Comparison of ENCODE assay signal across 22 cellular contexts in genomic region chr11:18490736-18491485, GRCh38. TPM values are rescaled to one million over a fixed set of nuclear protein-coding genes. Genes with fewer than 3 reads are reported as not detected.
DNase-seq lines count a peak whose midpoint lies in the region; ATAC-seq and TF ChIP-seq lines count a peak whose summit lies in the region.
"Had no signal": no experiment of that assay in that cellular context is flagged by ENCODE, and none has a peak within 500 bp of the region (broad histone marks: within the 10 kb centered on the region; RNA-seq: fewer than 3 reads in every experiment).

No MANE protein-coding gene starts in this region.

- H3K27ac Mint-ChIP-seq in Calu3 (ENCODE audit: unreplicated experiment) = peak overlapping the region; percentile 75
- H3K27ac Mint-ChIP-seq in activated T-helper 2 cell treated with anti-CD3 and anti-CD28 coated beads, Interferon-gamma antibody, Interleukin-2, Interleukin-4, amounts not matched to agents 10 μg/mL and 5 μg/mL and 100 μg/mL, durations not matched to agents 14 hours and 24 hours and 36 hours = peak overlapping the region; percentile 61
- H3K27ac Mint-ChIP-seq in glutamatergic neuron (ENCODE audit: unreplicated experiment) = no peak overlapping the region

- no peak for ATAC-seq in GM21367 (IDR thresholded peaks at IDR 0.05; ENCODE audit: unreplicated experiment)
- no peak for ATAC-seq in GM19452 (IDR thresholded peaks at IDR 0.05; ENCODE audit: unreplicated experiment)
- ATAC-seq: gastroesophageal sphincter, GM12878 had no signal

- no peak overlapping the region for H3K27ac ChIP-seq in vagina
- H3K27ac ChIP-seq: gastroesophageal sphincter, SJCRH30 had no signal

- TF ChIP-seq CTCF in Calu3 (IDR thresholded peaks at IDR 0.05; ENCODE audit: unreplicated experiment) (no peak), glutamatergic neuron (IDR thresholded peaks at IDR 0.05; ENCODE audit: partially characterized antibody, unreplicated experiment) (no peak), vagina (IDR thresholded peaks at IDR 0.05) (no peak)

- H3K4me1 Mint-ChIP-seq in Calu3 (ENCODE audit: low read depth, unreplicated experiment) (peaks cover 45% of the 10 kb centered on the region), glutamatergic neuron (ENCODE audit: low read depth, unreplicated experiment) (no peaks in the 10 kb centered on the region)
- H3K4me1 Mint-ChIP-seq in activated T-helper 2 cell treated with anti-CD3 and anti-CD28 coated beads, Interferon-gamma antibody, Interleukin-2, Interleukin-4, amounts not matched to agents 10 μg/mL and 5 μg/mL and 100 μg/mL, durations not matched to agents 14 hours and 24 hours and 36 hours (ENCODE audit: low read depth) = peaks cover 2% of the 10 kb centered on the region

- H3K4me3 Mint-ChIP-seq in Calu3 (ENCODE audit: low read depth, unreplicated experiment) (peak overlapping the region; percentile 54), glutamatergic neuron (ENCODE audit: unreplicated experiment) (no peak overlapping the region)
- no peak overlapping the region for H3K4me3 Mint-ChIP-seq in activated T-helper 2 cell treated with anti-CD3 and anti-CD28 coated beads, Interferon-gamma antibody, Interleukin-2, Interleukin-4, amounts not matched to agents 10 μg/mL and 5 μg/mL and 100 μg/mL, durations not matched to agents 14 hours and 24 hours and 36 hours (ENCODE audit: low read depth)

- BruUV-seq in Calu3 (replicated peaks; lab: Mats Ljungman, UMichigan) = no TSS peak

- H3K27me3 Mint-ChIP-seq in Calu3 (ENCODE audit: unreplicated experiment) = no peaks in the 10 kb centered on the region
- H3K27me3 Mint-ChIP-seq in activated T-helper 2 cell treated with anti-CD3 and anti-CD28 coated beads, Interferon-gamma antibody, Interleukin-2, Interleukin-4, amounts not matched to agents 10 μg/mL and 5 μg/mL and 100 μg/mL, durations not matched to agents 14 hours and 24 hours and 36 hours (ENCODE audit: low read depth) = no peaks in the 10 kb centered on the region
- H3K27me3 Mint-ChIP-seq in glutamatergic neuron (ENCODE audit: unreplicated experiment) = no peaks in the 10 kb centered on the region

- H3K36me3 ChIP-seq in vagina = peaks cover 0 to 22% of the 10 kb centered on the region in 2 donors

- no peaks in the 10 kb centered on the region for H3K27me3 ChIP-seq in vagina
- H3K27me3 ChIP-seq: gastroesophageal sphincter, SJCRH30 had no signal

- no peak overlapping the region for H3K4me3 ChIP-seq in vagina
- H3K4me3 ChIP-seq: gastroesophageal sphincter, GM12878, SJCRH30 had no signal

- H3K36me3 Mint-ChIP-seq in Calu3 (ENCODE audit: insufficient read depth, unreplicated experiment) (peaks cover 11% of the 10 kb centered on the region), glutamatergic neuron (ENCODE audit: unreplicated experiment) (no peaks in the 10 kb centered on the region)
- peaks cover 43% of the 10 kb centered on the region for H3K36me3 Mint-ChIP-seq in activated T-helper 2 cell treated with anti-CD3 and anti-CD28 coated beads, Interferon-gamma antibody, Interleukin-2, Interleukin-4, amounts not matched to agents 10 μg/mL and 5 μg/mL and 100 μg/mL, durations not matched to agents 14 hours and 24 hours and 36 hours (ENCODE audit: low read depth)

- CTCF ChIA-PET in Calu3 (lab: Charles Lee) = interaction anchor here (0.7 to 1.0 kb wide), 2 partner anchors 31 to 231 kb away, joined by 3 to 7 read pairs; no protein-coding TSS in a partner anchor

- H3K4me1 ChIP-seq in vagina = no peaks in the 10 kb centered on the region
- H3K4me1 ChIP-seq: gastroesophageal sphincter, SJCRH30 had no signal

- H3K9me3 Mint-ChIP-seq in Calu3 (ENCODE audit: low read depth, unreplicated experiment) = no peaks in the 10 kb centered on the region
- no peaks in the 10 kb centered on the region for H3K9me3 Mint-ChIP-seq in activated T-helper 2 cell treated with anti-CD3 and anti-CD28 coated beads, Interferon-gamma antibody, Interleukin-2, Interleukin-4, amounts not matched to agents 10 μg/mL and 5 μg/mL and 100 μg/mL, durations not matched to agents 14 hours and 24 hours and 36 hours
- H3K9me3 Mint-ChIP-seq in glutamatergic neuron (ENCODE audit: unreplicated experiment) = peaks cover 3% of the 10 kb centered on the region

- intact Hi-C loops in Calu3 (cut with micrococcal nuclease; ENCODE audit: unreplicated experiment) (loop anchor here (5.0 to 10.0 kb wide), 3 partner anchors 94 to 249 kb away; no protein-coding TSS in a partner anchor), vagina (cut with DNase I) (no loop called here)
- intact Hi-C loops in activated T-helper 2 cell treated with anti-CD3 and anti-CD28 coated beads, Interferon-gamma antibody, Interleukin-2, Interleukin-4, amounts not matched to agents 10 μg/mL and 5 μg/mL and 100 μg/mL, durations not matched to agents 14 hours and 24 hours and 36 hours (cut with micrococcal nuclease) = no loop called here

- no peak for TF ChIP-seq POLR2A in vagina (IDR thresholded peaks at IDR 0.05)

- H3K9me3 ChIP-seq in vagina = no peaks in the 10 kb centered on the region
- H3K9me3 ChIP-seq: gastroesophageal sphincter, SJCRH30 had no signal

- DNase-seq in Calu3 (peak; percentile 14), glutamatergic neuron (peak; percentile 33), renal cortical epithelial cell (ENCODE audit: low read depth) (peak; percentile 4), vagina (ENCODE audit: extremely low spot score in 2 of 2) (no peak)
- no peak for DNase-seq in activated T-helper 2 cell treated with anti-CD3 and anti-CD28 coated beads, Interferon-gamma antibody, Interleukin-2, Interleukin-4, amounts not matched to agents 10 μg/mL and 5 μg/mL and 100 μg/mL, durations not matched to agents 14 hours and 24 hours and 36 hours (ENCODE audit: low spot score)
- DNase-seq: activated CD4-positive, alpha-beta T cell treated with anti-CD3 and anti-CD28 coated beads for 1 hour; activated effector memory CD4-positive, alpha-beta T cell treated with anti-CD3 and anti-CD28 coated beads, Interleukin-2, amount 50 U/mL, for 16 hours; amniotic stem cell; GDM1; GOT3; mammary epithelial cell; MV-4-11; NCI-H2029 treated with DMSO at 0.1 percent for 48 hours; NCI-H524 treated with DMSO at 0.1 percent for 48 hours; SJCRH30; stimulated activated naive CD4-positive, alpha-beta T cell treated with Interleukin-2 at 50 U/mL for 16 hours; T-helper 2 cell had no signal

RNA-seq across cellular contexts. Expression of gene LDHAL6A, which starts 35.3 kb away (rescaled TPM):
- total RNA-seq in Calu3 (2022) (not detected in 2 replicates), glutamatergic neuron (ENCODE audit: unreplicated experiment) (not detected), renal cortical epithelial cell (not detected in 2 replicates), vagina (not detected)
- total RNA-seq in activated T-helper 2 cell treated with anti-CD3 and anti-CD28 coated beads, Interferon-gamma antibody, Interleukin-2, Interleukin-4, amounts not matched to agents 10 μg/mL and 5 μg/mL and 100 μg/mL, durations not matched to agents 14 hours and 24 hours and 36 hours = not detected in 2 replicates
- total RNA-seq: gastroesophageal sphincter, GM12878, IMR-90, mammary epithelial cell, SJCRH30 had no signal

RNA-seq across cellular contexts. Expression of gene TSG101, which starts 35.8 kb away (rescaled TPM):
- total RNA-seq in Calu3 (2022) = 57.5 and 61.8 TPM in 2 replicates
- 49.5 and 53.3 TPM in 2 replicates for total RNA-seq in activated T-helper 2 cell treated with anti-CD3 and anti-CD28 coated beads, Interferon-gamma antibody, Interleukin-2, Interleukin-4, amounts not matched to agents 10 μg/mL and 5 μg/mL and 100 μg/mL, durations not matched to agents 14 hours and 24 hours and 36 hours
- total RNA-seq in glutamatergic neuron (ENCODE audit: unreplicated experiment) = 118 TPM
- total RNA-seq in renal cortical epithelial cell = 64.8 and 95.5 TPM in 2 replicates
- 46.4 TPM for total RNA-seq in vagina

Comparison
In these comparisons a context has a peak if more than half of its experiments do, and no peak if none do; other contexts are left out.
1. DNase-seq: peak in Calu3 (single experiment), glutamatergic neuron (single experiment) and renal cortical epithelial cell (single experiment); none in activated T-helper 2 cell treated with anti-CD3 and anti-CD28 coated beads, Interferon-gamma antibody, Interleukin-2, Interleukin-4, amounts not matched to agents 10 μg/mL and 5 μg/mL and 100 μg/mL, durations not matched to agents 14 hours and 24 hours and 36 hours (single experiment) and vagina (0 of 2).